Comparison of ENCODE assay signal across 19 cellular contexts in the genomic region with DNA sequence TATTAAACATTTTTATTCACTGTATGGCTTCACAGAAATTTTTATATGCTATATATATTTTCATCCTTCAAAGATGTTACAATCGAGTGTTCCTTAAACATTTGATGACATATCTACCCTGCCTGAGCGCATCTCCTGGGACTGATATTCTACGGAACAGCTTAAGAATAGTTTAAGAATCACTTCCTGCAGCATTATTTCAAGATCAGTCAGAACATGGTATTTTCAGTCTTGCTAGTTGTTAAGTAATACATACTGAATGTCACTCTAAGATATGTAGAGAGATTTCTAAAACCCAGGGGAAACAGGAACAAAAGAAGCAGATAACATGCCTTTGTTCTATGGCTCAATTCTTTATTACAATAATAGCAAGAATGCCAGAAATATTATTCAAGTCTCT. TPM values are rescaled to one million over a fixed set of nuclear protein-coding genes. Genes with fewer than 3 reads are reported as not detected.
A peak's percentile ranks its signal among the peaks of the same experiment; 100 is the strongest.
DNase-seq lines count a peak whose midpoint lies in the region; ATAC-seq and TF ChIP-seq lines count a peak whose summit lies in the region.
"Had no signal": no experiment of that assay in that cellular context is flagged by ENCODE, and none has a peak within 500 bp of the region (broad histone marks: within the 10 kb centered on the region; RNA-seq: fewer than 3 reads in every experiment).

No MANE protein-coding gene starts in this region.

- WGBS in transverse colon (ENCODE audit: low coverage in 1 of 2), 2 donors = 76 to 84% methylated on average over 3 of the region's 3 CpGs

- H3K9me3 ChIP-seq in left ventricle myocardium inferior (replicated peaks) (no peaks in the 10 kb centered on the region), transverse colon (no peaks in the 10 kb centered on the region)

- no peak for TF ChIP-seq EP300 in transverse colon (IDR thresholded peaks at IDR 0.05; ENCODE audit: low read depth)

- DNase-seq in left ventricle myocardium inferior (no peak), left ventricle myocardium superior (no peak), cardiac fibroblast (ENCODE audit: low read depth in 2 of 2) (peak; percentile 58 to 92), kidney tubule cell (ENCODE audit: low spot score) (peak; percentile 37), transverse colon (no peak), posterior cingulate gyrus (no peak)
- no peak for DNase-seq in activated CD4-positive, CD25-positive, alpha-beta regulatory T cell (lab: John Stamatoyannopoulos, UW)
- DNase-seq: activated CD4-positive, CD25-positive, alpha-beta regulatory T cell treated with anti-CD3 and anti-CD28 coated beads, Interleukin-2, amount 50 U/mL, for 72 hours; activated naive CD4-positive, alpha-beta T cell treated with Interleukin-2 at 50 U/mL for 16 hours; CD8-positive, alpha-beta T cell; DND-41; effector memory CD4-positive, alpha-beta T cell; H7; immature natural killer cell; NCI-H1930 had no signal

- intact Hi-C loops in left ventricle myocardium inferior (cut with micrococcal nuclease) (no loop called here), left ventricle myocardium superior (cut with micrococcal nuclease) (no loop called here), transverse colon (cut with DNase I; ENCODE audit: low total_unique reads) (no loop called here), posterior cingulate gyrus (cut with DNase I) (no loop called here)

- H3K4me1 ChIP-seq in left ventricle myocardium inferior = peaks cover 15% of the 10 kb centered on the region
- H3K4me1 ChIP-seq in transverse colon = peaks cover 0 to 31% (median 14%) of the 10 kb centered on the region in 4 donors

- no peak for TF ChIP-seq CTCF in left ventricle myocardium inferior (IDR thresholded peaks at IDR 0.05; ENCODE audit: borderline replicate concordance)
- TF ChIP-seq CTCF in cardiac fibroblast (IDR thresholded peaks at IDR 0.05; ENCODE audit: low read depth, low read length) = no peak
- no peak for TF ChIP-seq CTCF in transverse colon (IDR thresholded peaks at IDR 0.05)

- in situ Hi-C loops in transverse colon (cut with MboI; ENCODE audit: low pct_ligation_motif_present in 1 of 4, low pct_unique_long_range_greater_than_20kb in 1 of 4, low sequenced_read_pairs in 3 of 4) = no loop called here

- no peak overlapping the region for H3K4me3 ChIP-seq in left ventricle myocardium inferior
- H3K4me3 ChIP-seq in cardiac fibroblast (replicated peaks in 1 of 2; ENCODE audit: low read depth in 2 of 2, low read length in 2 of 2) = no peak overlapping the region
- no peak overlapping the region for H3K4me3 ChIP-seq in transverse colon
- H3K4me3 ChIP-seq: skin epidermis had no signal

- H3K36me3 ChIP-seq in left ventricle myocardium inferior = no peaks in the 10 kb centered on the region
- H3K36me3 ChIP-seq in transverse colon = no peaks in the 10 kb centered on the region

- H3K27ac ChIP-seq in left ventricle myocardium inferior (replicated peaks) = peak overlapping the region; percentile 66
- peak overlapping the region in 3 of 4 donors; percentile 32 to 79 (median 53) for H3K27ac ChIP-seq in transverse colon

- ATAC-seq in left ventricle myocardium superior (no peak), GM18498 (IDR thresholded peaks at IDR 0.05; ENCODE audit: unreplicated experiment) (no peak)
- ATAC-seq: CD8-positive, alpha-beta T cell; Panc1; stimulated activated memory B cell treated with anti-CD40 and anti-IgM and Interleukin-4, amounts not matched to agents 10 μg/mL and 1 μg/mL and 100 μg/mL, for 72 hours had no signal

- H3K27me3 ChIP-seq in left ventricle myocardium inferior (ENCODE audit: low read depth) (no peaks in the 10 kb centered on the region), transverse colon (no peaks in the 10 kb centered on the region)

- no peak for TF ChIP-seq POLR2A in transverse colon (IDR thresholded peaks at IDR 0.05)

RNA-seq across cellular contexts. Expression of gene COL8A1, which starts 8.7 kb away (rescaled TPM):
- total RNA-seq in left ventricle myocardium inferior (16.4 TPM), left ventricle myocardium superior (12.0 TPM), transverse colon (10 to 100 TPM in 1 of 4 donors, 1 to 10 TPM in 3; 1.5 to 10.5 (median 3.7) TPM)
- total RNA-seq: CD8-positive, alpha-beta T cell had no signal

Comparison
In these comparisons a context has a peak if more than half of its experiments do, and no peak if none do; other contexts are left out.
1. DNase-seq: peak in cardiac fibroblast (2 of 2) and kidney tubule cell (single experiment); none in left ventricle myocardium inferior (single experiment), left ventricle myocardium superior (single experiment), transverse colon (single experiment), posterior cingulate gyrus (0 of 10) and activated CD4-positive, CD25-positive, alpha-beta regulatory T cell (0 of 4).